ENCODE assay signal across 30 cellular contexts in the genomic region with DNA sequence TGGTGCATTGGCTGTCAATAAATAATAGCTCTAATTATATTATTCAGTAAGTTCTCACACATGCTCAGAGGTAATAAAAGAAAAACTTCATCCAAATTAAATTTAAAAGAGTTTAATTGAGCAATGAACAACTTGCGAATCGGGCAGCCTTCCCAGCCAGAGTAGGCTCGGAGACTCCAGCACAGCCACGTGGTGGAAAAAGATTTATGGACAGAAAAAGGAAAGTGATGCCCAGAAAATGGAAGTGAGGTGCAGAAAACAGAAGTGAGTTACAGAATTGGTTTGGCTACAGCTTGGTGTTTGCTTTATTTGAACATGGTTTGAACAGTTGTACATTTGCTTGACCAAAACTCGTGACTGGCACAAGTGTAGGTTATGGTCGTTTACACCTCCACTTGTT. TPM values are rescaled to one million over a fixed set of nuclear protein-coding genes. Genes with fewer than 3 reads are reported as not detected.
A peak's percentile ranks its signal among the peaks of the same experiment; 100 is the strongest.
DNase-seq lines count a peak whose midpoint lies in the region; TF ChIP-seq lines count a peak whose summit lies in the region.
"Had no signal": no experiment of that assay in that cellular context is flagged by ENCODE, and none has a peak within 500 bp of the region (broad histone marks: within the 10 kb centered on the region; RNA-seq: fewer than 3 reads in every experiment).

No MANE protein-coding gene starts in this region.

- no peak overlapping the region for H3K4me3 ChIP-seq in testis
- H3K4me3 ChIP-seq: GM23248, heart right ventricle, lower lobe of right lung, Peyer's patch, skin epidermis had no signal

- WGBS in testis, 2 donors: 54 to 55% methylated on average over 6 of the region's 6 CpGs

- H3K36me3 ChIP-seq in testis (ENCODE audit: low read depth, missing control alignments): no peaks in the 10 kb centered on the region
- H3K36me3 ChIP-seq: heart right ventricle, lower lobe of right lung, Peyer's patch had no signal

- H3K9me3 Mint-ChIP-seq in nephron: no peaks in the 10 kb centered on the region
- H3K9me3 Mint-ChIP-seq in activated naive CD4-positive, alpha-beta T cell treated with anti-CD3 and anti-CD28 coated beads, Interleukin-2, amount 10 ng/mL, durations not matched to agents 7 days and 5 days: no peaks in the 10 kb centered on the region
- H3K9me3 Mint-ChIP-seq: activated naive CD4-positive, alpha-beta T cell treated with anti-CD3 and anti-CD28 coated beads, Interleukin-2, amount 50 U/mL, for 72 hours; HFFc6; naive thymus-derived CD8-positive, alpha-beta T cell; stimulated activated naive B cell treated with anti-CD40 and anti-IgM and Interleukin-4, amounts not matched to agents 10 μg/mL and 1 μg/mL and 100 μg/mL, for 72 hours had no signal

- H3K9me3 ChIP-seq in testis: no peaks in the 10 kb centered on the region
- H3K9me3 ChIP-seq: heart right ventricle, lower lobe of right lung, Peyer's patch had no signal

- CTCF ChIA-PET in activated naive CD4-positive, alpha-beta T cell treated with anti-CD3 and anti-CD28 coated beads, Interleukin-2, amount 10 ng/mL, durations not matched to agents 7 days and 5 days (lab: Charles Lee): no interaction called here

- DNase-seq in NCI-H446 treated with DMSO at 0.1 percent for 48 hours (lab: John Stamatoyannopoulos, UW) (peak; percentile 60), anterior cingulate cortex (lab: John Stamatoyannopoulos, UW) (peak in 46 of 58 donors; percentile 1 to 73 (median 28)), testis (no peak), SW480 (ENCODE audit: low spot score) (no peak), AML-193 (lab: John Stamatoyannopoulos, UW) (no peak), cortex of kidney (lab: John Stamatoyannopoulos, UW) (no peak)
- no peak for DNase-seq in activated naive CD4-positive, alpha-beta T cell treated with anti-CD3 and anti-CD28 coated beads, Interleukin-2, amount 10 ng/mL, durations not matched to agents 7 days and 5 days
- DNase-seq: activated CD4-positive, alpha-beta T cell treated with anti-CD3 and anti-CD28 coated beads for 4 hours; activated CD8-positive, alpha-beta T cell treated with anti-CD3 and anti-CD28 coated beads, Interleukin-2, amount 10 ng/mL, durations not matched to agents 7 days and 5 days; Calu3; CD4-positive, CD25-positive, alpha-beta regulatory T cell; DMS79 treated with DMSO at 0.1 percent for 48 hours; GDM1; GM23248; heart right ventricle; HFFc6; lower lobe of right lung; naive thymus-derived CD8-positive, alpha-beta T cell; NCI-H1105 treated with DMSO at 0.1 percent for 48 hours; NCI-H187 treated with DMSO at 0.1 percent for 48 hours; NCI-H524 treated with DMSO at 0.1 percent for 48 hours; occipital lobe; Peyer's patch; SHP77 treated with DMSO at 0.1 percent for 48 hours; stimulated activated naive B cell treated with anti-CD40 and anti-IgM and Interleukin-4, amounts not matched to agents 10 μg/mL and 1 μg/mL and 100 μg/mL, for 72 hours; T-helper 9 cell had no signal

- no peak for TF ChIP-seq POLR2A in testis (IDR thresholded peaks at IDR 0.05)

- H3K27ac Mint-ChIP-seq in nephron: peak overlapping the region; percentile 50 to 93 (median 75)
- no peak overlapping the region for H3K27ac Mint-ChIP-seq in activated naive CD4-positive, alpha-beta T cell treated with anti-CD3 and anti-CD28 coated beads, Interleukin-2, amount 10 ng/mL, durations not matched to agents 7 days and 5 days
- H3K27ac Mint-ChIP-seq: activated CD8-positive, alpha-beta T cell treated with anti-CD3 and anti-CD28 coated beads, Interleukin-2, amount 10 ng/mL, durations not matched to agents 7 days and 5 days; activated naive CD4-positive, alpha-beta T cell treated with anti-CD3 and anti-CD28 coated beads, Interleukin-2, amount 50 U/mL, for 72 hours; CD4-positive, CD25-positive, alpha-beta regulatory T cell; stimulated activated naive B cell treated with anti-CD40 and anti-IgM and Interleukin-4, amounts not matched to agents 10 μg/mL and 1 μg/mL and 100 μg/mL, for 72 hours had no signal

- peak overlapping the region; percentile 48 to 68 for H3K27ac ChIP-seq in testis
- H3K27ac ChIP-seq: GM23248, heart right ventricle, lower lobe of right lung, Peyer's patch, skin epidermis, VCaP had no signal

- TF ChIP-seq CTCF in nephron (IDR thresholded peaks at IDR 0.05; ENCODE audit: unreplicated experiment in 3 of 3): no peak
- no peak for TF ChIP-seq CTCF in testis (IDR thresholded peaks at IDR 0.05)

- peaks cover 30% of the 10 kb centered on the region for H3K4me1 Mint-ChIP-seq in nephron
- no peaks in the 10 kb centered on the region for H3K4me1 Mint-ChIP-seq in activated naive CD4-positive, alpha-beta T cell treated with anti-CD3 and anti-CD28 coated beads, Interleukin-2, amount 10 ng/mL, durations not matched to agents 7 days and 5 days
- H3K4me1 Mint-ChIP-seq: CD4-positive, CD25-positive, alpha-beta regulatory T cell; naive thymus-derived CD8-positive, alpha-beta T cell; stimulated activated naive B cell treated with anti-CD40 and anti-IgM and Interleukin-4, amounts not matched to agents 10 μg/mL and 1 μg/mL and 100 μg/mL, for 72 hours had no signal

- no peak overlapping the region for H3K4me3 Mint-ChIP-seq in nephron
- H3K4me3 Mint-ChIP-seq in activated naive CD4-positive, alpha-beta T cell treated with anti-CD3 and anti-CD28 coated beads, Interleukin-2, amount 10 ng/mL, durations not matched to agents 7 days and 5 days: no peak overlapping the region
- H3K4me3 Mint-ChIP-seq: activated CD8-positive, alpha-beta T cell treated with anti-CD3 and anti-CD28 coated beads, Interleukin-2, amount 10 ng/mL, durations not matched to agents 7 days and 5 days; CD4-positive, CD25-positive, alpha-beta regulatory T cell; naive thymus-derived CD8-positive, alpha-beta T cell; stimulated activated naive B cell treated with anti-CD40 and anti-IgM and Interleukin-4, amounts not matched to agents 10 μg/mL and 1 μg/mL and 100 μg/mL, for 72 hours had no signal

- peaks cover 22% of the 10 kb centered on the region for H3K27me3 Mint-ChIP-seq in nephron (ENCODE audit: low read depth)
- peaks cover 37% of the 10 kb centered on the region for H3K27me3 Mint-ChIP-seq in activated naive CD4-positive, alpha-beta T cell treated with anti-CD3 and anti-CD28 coated beads, Interleukin-2, amount 10 ng/mL, durations not matched to agents 7 days and 5 days

- H3K36me3 Mint-ChIP-seq in nephron (ENCODE audit: low read depth): no peaks in the 10 kb centered on the region
- no peaks in the 10 kb centered on the region for H3K36me3 Mint-ChIP-seq in activated naive CD4-positive, alpha-beta T cell treated with anti-CD3 and anti-CD28 coated beads, Interleukin-2, amount 10 ng/mL, durations not matched to agents 7 days and 5 days
- H3K36me3 Mint-ChIP-seq: CD4-positive, CD25-positive, alpha-beta regulatory T cell; naive thymus-derived CD8-positive, alpha-beta T cell; stimulated activated naive B cell treated with anti-CD40 and anti-IgM and Interleukin-4, amounts not matched to agents 10 μg/mL and 1 μg/mL and 100 μg/mL, for 72 hours had no signal

- H3K27me3 ChIP-seq in testis: no peaks in the 10 kb centered on the region
- H3K27me3 ChIP-seq: Peyer's patch had no signal

- intact Hi-C loops in testis (cut with DNase I; ENCODE audit: low total_unique reads): no loop called here

- peaks cover 28% of the 10 kb centered on the region for H3K4me1 ChIP-seq in testis
- H3K4me1 ChIP-seq: lower lobe of right lung, Peyer's patch had no signal

RNA-seq across cellular contexts. Expression of gene BOD1L1, which starts 13.6 kb away (rescaled TPM):
- total RNA-seq in testis: 100 to 1,000 TPM in 1 of 2 donors, 10 to 100 TPM in 1; 98.1 to 108 TPM
- 14.7 TPM for polyA plus RNA-seq in testis (ENCODE audit: insufficient read depth, low read depth, low replicate concordance)

Comparison
In these comparisons a context has a peak if more than half of its experiments do, and no peak if none do; other contexts are left out.
1. DNase-seq: peak in NCI-H446 treated with DMSO at 0.1 percent for 48 hours (single experiment) and anterior cingulate cortex (46 of 58); none in testis (single experiment), SW480 (single experiment), activated naive CD4-positive, alpha-beta T cell treated with anti-CD3 and anti-CD28 coated beads, Interleukin-2, amount 10 ng/mL, durations not matched to agents 7 days and 5 days (single experiment), AML-193 (0 of 2) and cortex of kidney (single experiment).